8 cellular contexts compared by ENCODE assay signal in genomic region chr17:55265434-55266021, GRCh38. TPM values are rescaled to one million over a fixed set of nuclear protein-coding genes. Genes with fewer than 3 reads are reported as not detected.
DNase-seq lines count a peak whose midpoint lies in the region; ATAC-seq and TF ChIP-seq lines count a peak whose summit lies in the region.

No MANE protein-coding gene starts in this region.

- 0 to 5% (median 1%) methylated on average over 39 to 48 of the region's 48 CpGs for WGBS in stomach, 5 donors

- intact Hi-C loops in stomach (cut with DNase I; ENCODE audit: low total_unique reads): no loop called here

- TF ChIP-seq CTCF in brain (conservative IDR thresholded peaks at IDR 0.05) (no peak), stomach (IDR thresholded peaks at IDR 0.05) (no peak)

- H3K4me3 Mint-ChIP-seq in activated CD8-positive, alpha-beta memory T cell treated with anti-CD3 and anti-CD28 coated beads, Interleukin-2, amount 10 ng/mL, durations not matched to agents 7 days and 5 days: no peak overlapping the region
- peak overlapping the region; percentile 76 to 86 (median 84) for H3K4me3 Mint-ChIP-seq in brain

- TF ChIP-seq EP300 in stomach (IDR thresholded peaks at IDR 0.05): no peak

- no peak overlapping the region for H3K27ac Mint-ChIP-seq in activated CD8-positive, alpha-beta memory T cell treated with anti-CD3 and anti-CD28 coated beads, Interleukin-2, amount 10 ng/mL, durations not matched to agents 7 days and 5 days
- H3K27ac Mint-ChIP-seq in brain: peak overlapping the region in 1 of 5 experiments; percentile 54

- H3K27ac ChIP-seq in stomach: peak overlapping the region; percentile 18 to 89 (median 84)

- H3K4me1 Mint-ChIP-seq in activated CD8-positive, alpha-beta memory T cell treated with anti-CD3 and anti-CD28 coated beads, Interleukin-2, amount 10 ng/mL, durations not matched to agents 7 days and 5 days: peaks cover 12% of the 10 kb centered on the region
- H3K4me1 Mint-ChIP-seq in brain: peaks cover 14% of the 10 kb centered on the region

- DNase-seq in activated CD8-positive, alpha-beta memory T cell treated with anti-CD3 and anti-CD28 coated beads for 24 hours: peak; percentile 63
- DNase-seq in activated CD8-positive, alpha-beta memory T cell treated with anti-CD3 and anti-CD28 coated beads, Interleukin-2, amount 10 ng/mL, durations not matched to agents 7 days and 5 days: no peak
- peak; percentile 50 for DNase-seq in left lobe of liver (ENCODE audit: low spot score)
- DNase-seq in stomach: no peak
- DNase-seq in NOMO-1 (lab: John Stamatoyannopoulos, UW; ENCODE audit: unreplicated experiment in 2 of 2): no peak

- H3K27me3 Mint-ChIP-seq in activated CD8-positive, alpha-beta memory T cell treated with anti-CD3 and anti-CD28 coated beads, Interleukin-2, amount 10 ng/mL, durations not matched to agents 7 days and 5 days: peaks cover 88% of the 10 kb centered on the region
- H3K27me3 Mint-ChIP-seq in brain: peaks cover 90% of the 10 kb centered on the region

- no peak for ATAC-seq in activated CD8-positive, alpha-beta memory T cell treated with anti-CD3 and anti-CD28 coated beads, Interleukin-2, amount 10 ng/mL, durations not matched to agents 7 days and 5 days
- ATAC-seq in left lobe of liver (peak; percentile 23), GM18858 (IDR thresholded peaks at IDR 0.05; ENCODE audit: unreplicated experiment) (no peak), GM18868 (IDR thresholded peaks at IDR 0.05; ENCODE audit: unreplicated experiment) (no peak)

- H3K4me1 ChIP-seq in stomach: peaks cover 13 to 60% (median 37%) of the 10 kb centered on the region in 4 donors

- no peaks in the 10 kb centered on the region for H3K9me3 ChIP-seq in stomach

- H3K27me3 ChIP-seq in stomach: peaks cover 0 to 41% (median 24%) of the 10 kb centered on the region in 3 donors

- H3K4me3 ChIP-seq in stomach: peak overlapping the region; percentile 49 to 58 (median 55)

- H3K9me3 Mint-ChIP-seq in activated CD8-positive, alpha-beta memory T cell treated with anti-CD3 and anti-CD28 coated beads, Interleukin-2, amount 10 ng/mL, durations not matched to agents 7 days and 5 days (ENCODE audit: low read depth): no peaks in the 10 kb centered on the region
- H3K9me3 Mint-ChIP-seq in brain: peaks cover 0 to 14% (median 7%) of the 10 kb centered on the region in 5 experiments

- TF ChIP-seq POLR2A in stomach (IDR thresholded peaks at IDR 0.05): no peak

- CTCF ChIA-PET in activated CD8-positive, alpha-beta memory T cell treated with anti-CD3 and anti-CD28 coated beads, Interleukin-2, amount 10 ng/mL, durations not matched to agents 7 days and 5 days (lab: Charles Lee): interaction anchor here (0.7 to 1.2 kb wide), 3 partner anchors 31 to 273 kb away, joined by 4 to 5 read pairs (median 4); no protein-coding TSS in a partner anchor

- H3K36me3 Mint-ChIP-seq in activated CD8-positive, alpha-beta memory T cell treated with anti-CD3 and anti-CD28 coated beads, Interleukin-2, amount 10 ng/mL, durations not matched to agents 7 days and 5 days: no peaks in the 10 kb centered on the region
- H3K36me3 Mint-ChIP-seq in brain: no peaks in the 10 kb centered on the region

- no peaks in the 10 kb centered on the region for H3K36me3 ChIP-seq in stomach

RNA-seq across cellular contexts. Expression of gene HLF, which starts 0.8 kb away (rescaled TPM):
- 1 to 10 TPM; 2.5 to 2.6 TPM for total RNA-seq in activated CD8-positive, alpha-beta memory T cell treated with anti-CD3 and anti-CD28 coated beads, Interleukin-2, amount 10 ng/mL, durations not matched to agents 7 days and 5 days
- 6.1 TPM for polyA plus RNA-seq in brain (ENCODE audit: insufficient read depth, low read depth, low replicate concordance)
- 65.8 TPM for total RNA-seq in left lobe of liver
- 10 to 100 TPM in 3 of 5 donors, 1 to 10 TPM in 2; 2.3 to 42.4 (median 12.9) TPM for total RNA-seq in stomach
- 10 to 100 TPM in 1 of 3 donors, 1 to 10 TPM in 2; 1.6 to 10.6 (median 2.9) TPM for polyA plus RNA-seq in stomach

Comparison
In these comparisons a context has a peak if more than half of its experiments do, and no peak if none do; other contexts are left out.
1. DNase-seq: peak in activated CD8-positive, alpha-beta memory T cell treated with anti-CD3 and anti-CD28 coated beads for 24 hours (single experiment) and left lobe of liver (single experiment); none in activated CD8-positive, alpha-beta memory T cell treated with anti-CD3 and anti-CD28 coated beads, Interleukin-2, amount 10 ng/mL, durations not matched to agents 7 days and 5 days (single experiment), stomach (single experiment) and NOMO-1 (0 of 2).